ENCODE assay signal across 8 cellular contexts in genomic region chr3:72447059-72447946, GRCh38. TPM values are rescaled to one million over a fixed set of nuclear protein-coding genes. Genes with fewer than 3 reads are reported as not detected.
DNase-seq lines count a peak whose midpoint lies in the region; ATAC-seq and TF ChIP-seq lines count a peak whose summit lies in the region.

No MANE protein-coding gene starts in this region.

- DNase-seq in AG10803 (ENCODE audit: low read depth) (peak; percentile 89), NCI-H446 treated with DMSO at 0.1 percent for 48 hours (lab: John Stamatoyannopoulos, UW) (peak; percentile 51), coronary artery (ENCODE audit: low spot score) (peak; percentile 88), left lobe of liver (ENCODE audit: low spot score) (peak; percentile 96)
- peak; percentile 99 for DNase-seq in activated CD4-positive, alpha-beta T cell treated with anti-CD3 and anti-CD28 coated beads, Interleukin-2, amount 10 ng/mL, durations not matched to agents 24 days and 14 days
- DNase-seq in stimulated activated CD4-positive, alpha-beta T cell treated with anti-CD3 and anti-CD28 coated beads, Interleukin-1b, Interleukin-23, amount 100 ng/mL, for 48 hours, result peak; percentile 91

- intact Hi-C loops in activated CD4-positive, alpha-beta T cell treated with anti-CD3 and anti-CD28 coated beads, Interleukin-2, amount 10 ng/mL, durations not matched to agents 24 days and 14 days (cut with micrococcal nuclease), result loop anchor here (1.0 to 10.0 kb wide), 4 partner anchors 36 to 725 kb away; partner anchors contain the start of gene SHQ1

- peak overlapping the region; percentile 86 for H3K27ac Mint-ChIP-seq in activated CD4-positive, alpha-beta T cell treated with anti-CD3 and anti-CD28 coated beads, Interleukin-2, amount 10 ng/mL, durations not matched to agents 24 days and 14 days

- peak overlapping the region; percentile 91 to 94 for H3K27ac ChIP-seq in coronary artery

- peaks cover 46% of the 10 kb centered on the region for H3K4me1 Mint-ChIP-seq in activated CD4-positive, alpha-beta T cell treated with anti-CD3 and anti-CD28 coated beads, Interleukin-2, amount 10 ng/mL, durations not matched to agents 24 days and 14 days

- TF ChIP-seq CTCF in AG10803 (conservative IDR thresholded peaks at IDR 0.05; ENCODE audit: low read length) (no peak), coronary artery (IDR thresholded peaks at IDR 0.05) (no peak)

- peaks cover 43% of the 10 kb centered on the region for H3K36me3 Mint-ChIP-seq in activated CD4-positive, alpha-beta T cell treated with anti-CD3 and anti-CD28 coated beads, Interleukin-2, amount 10 ng/mL, durations not matched to agents 24 days and 14 days (ENCODE audit: low read depth)

- TF ChIP-seq POLR2A in GM18951 (IDR thresholded peaks at IDR 0.05; ENCODE audit: extremely low read depth, insufficient read depth, insufficient read length), result peak; percentile 46

- peak overlapping the region; percentile 92 for H3K4me3 Mint-ChIP-seq in activated CD4-positive, alpha-beta T cell treated with anti-CD3 and anti-CD28 coated beads, Interleukin-2, amount 10 ng/mL, durations not matched to agents 24 days and 14 days

- in situ Hi-C loops in GM18951 (cut with MboI; ENCODE audit: low sequenced_read_pairs, unreplicated experiment), result no loop called here

- peaks cover 4% of the 10 kb centered on the region for H3K9me3 Mint-ChIP-seq in activated CD4-positive, alpha-beta T cell treated with anti-CD3 and anti-CD28 coated beads, Interleukin-2, amount 10 ng/mL, durations not matched to agents 24 days and 14 days

- peaks cover 4% of the 10 kb centered on the region for H3K27me3 Mint-ChIP-seq in activated CD4-positive, alpha-beta T cell treated with anti-CD3 and anti-CD28 coated beads, Interleukin-2, amount 10 ng/mL, durations not matched to agents 24 days and 14 days

- H3K4me3 ChIP-seq in AG10803 (ENCODE audit: low read length) (peak overlapping the region; percentile 93), coronary artery (peak overlapping the region; percentile 92)

- ATAC-seq in HG03139 (IDR thresholded peaks at IDR 0.05; ENCODE audit: unreplicated experiment), result peak; percentile 92
- peak; percentile 94 for ATAC-seq in left lobe of liver

RNA-seq across cellular contexts. Expression of gene RYBP, which starts 0.9 kb away (rescaled TPM):
- 61.0 and 62.0 TPM in 2 replicates for total RNA-seq in activated CD4-positive, alpha-beta T cell treated with anti-CD3 and anti-CD28 coated beads, Interleukin-2, amount 10 ng/mL, durations not matched to agents 24 days and 14 days
- total RNA-seq in left lobe of liver, result 4.8 TPM

Comparison
In these comparisons a context has a peak if more than half of its experiments do, and no peak if none do; other contexts are left out.
1. Peak in every context shown above with its lines: DNase-seq, ATAC-seq, H3K4me3 ChIP-seq and H3K27ac ChIP-seq.
2. RNA of gene RYBP, which starts 0.9 kb away (total RNA-seq): 61.0 to 62.0 TPM in activated CD4-positive, alpha-beta T cell treated with anti-CD3 and anti-CD28 coated beads, Interleukin-2, amount 10 ng/mL, durations not matched to agents 24 days and 14 days; 4.8 TPM in left lobe of liver (single experiment); every median in the first group is over 10 times any median in the second.